Comparison of ENCODE assay signal across 16 cellular contexts in genomic region chr3:195113074-195113473, GRCh38.
"Had no signal": no experiment of that assay in that cellular context is flagged by ENCODE, and none has a peak within 500 bp of the region (broad histone marks: within the 10 kb centered on the region; RNA-seq: fewer than 3 reads in every experiment).

No MANE protein-coding gene starts in this region.

- H3K4me3 ChIP-seq: body of pancreas, coronary artery, transverse colon had no signal

- ATAC-seq: activated CD8-positive, alpha-beta T cell treated with anti-CD3 and anti-CD28 coated beads for 36 hours; activated T-helper 17 cell treated with anti-CD3 and anti-CD28 coated beads, Interleukin-2, amount 50 U/mL, for 72 hours; body of pancreas; left lobe of liver; stimulated activated naive CD8-positive, alpha-beta T cell treated with anti-CD3 and anti-CD28 coated beads, Interleukin-15, Interleukin-2, amounts not matched to agents 100 U/mL and 50 U/mL, for 24 hours had no signal

- H3K9ac ChIP-seq: SK-N-SH had no signal

- DNase-seq: activated CD4-positive, alpha-beta T cell treated with anti-CD3 and anti-CD28 coated beads, Interleukin-2, amount 10 ng/mL, durations not matched to agents 24 days and 14 days; activated CD8-positive, alpha-beta T cell treated with anti-CD3 and anti-CD28 coated beads for 36 hours; activated naive CD4-positive, alpha-beta T cell; activated naive CD8-positive, alpha-beta T cell treated with anti-CD3 and anti-CD28 coated beads for 36 hours; activated T-cell treated with anti-CD3 and anti-CD28 coated beads, Interleukin-2, amount 50 U/mL, for 1 hour; body of pancreas; hypothalamus; islet precursor cell; SK-N-SH; stimulated activated CD4-positive, alpha-beta T cell treated with anti-CD3 and anti-CD28 coated beads, Interleukin-2, amount 100 ng/mL, for 24 hours; stimulated activated naive CD8-positive, alpha-beta T cell treated with anti-CD3 and anti-CD28 coated beads, Interleukin-15, Interleukin-2, amounts not matched to agents 100 U/mL and 50 U/mL, for 24 hours; transverse colon had no signal

- H3K36me3 ChIP-seq: transverse colon had no signal

- H3K4me2 ChIP-seq: SK-N-SH had no signal

- FAIRE-seq: frontal cortex had no signal

- H3K4me1 ChIP-seq: body of pancreas, transverse colon had no signal

- H3K9me3 ChIP-seq: body of pancreas, SK-N-SH, transverse colon had no signal

- H3K27ac ChIP-seq: body of pancreas, coronary artery, transverse colon had no signal

- H3K27me3 ChIP-seq: body of pancreas, transverse colon had no signal
